Comparison of ENCODE assay signal across 10 cellular contexts in the genomic region with DNA sequence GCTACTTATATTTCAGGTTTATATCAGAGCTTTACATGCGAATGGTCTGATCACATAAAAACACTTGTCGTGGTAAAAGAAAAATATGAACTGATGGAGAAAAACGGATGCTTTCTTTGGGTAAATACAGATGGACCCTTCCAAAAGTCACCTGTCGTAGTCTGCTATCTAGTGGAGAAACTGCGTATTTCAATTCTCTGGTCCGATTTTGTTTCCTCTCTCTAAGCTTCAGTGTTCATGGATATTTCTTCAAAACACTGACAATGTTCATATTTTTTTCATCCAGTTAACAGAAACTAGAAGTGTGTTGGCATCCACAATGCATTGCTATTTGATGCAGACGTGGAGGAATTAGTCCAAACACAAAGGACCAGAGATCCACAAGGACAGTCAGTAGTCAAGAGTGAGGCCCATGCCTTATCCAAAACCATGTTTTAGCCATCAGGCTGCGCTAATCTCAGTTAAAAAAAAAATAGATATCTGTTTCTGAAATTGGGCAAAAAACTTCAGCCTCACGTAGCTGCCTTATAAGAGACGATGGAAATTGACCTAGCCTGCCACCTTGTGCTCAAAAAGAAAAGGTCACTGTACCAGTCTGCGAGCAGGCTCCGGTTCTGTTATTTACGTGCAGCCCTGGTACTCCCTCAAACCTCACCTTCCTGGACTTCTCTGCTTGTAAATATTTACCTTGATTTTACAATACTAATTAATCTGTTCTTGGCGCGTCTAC. TPM values are rescaled to one million over a fixed set of nuclear protein-coding genes. Genes with fewer than 3 reads are reported as not detected.
A peak's percentile ranks its signal among the peaks of the same experiment; 100 is the strongest.
DNase-seq lines count a peak whose midpoint lies in the region; ATAC-seq and TF ChIP-seq lines count a peak whose summit lies in the region.
"Had no signal": no experiment of that assay in that cellular context is flagged by ENCODE, and none has a peak within 500 bp of the region (broad histone marks: within the 10 kb centered on the region; RNA-seq: fewer than 3 reads in every experiment).

No MANE protein-coding gene starts in this region.

- H3K4me3 Mint-ChIP-seq in activated T-cell treated with anti-CD3 and anti-CD28 coated beads, Interleukin-2, amount 50 U/mL, for 4 hours = peak overlapping the region; percentile 12
- peak overlapping the region; percentile 19 for H3K4me3 Mint-ChIP-seq in neural progenitor cell

- no peaks in the 10 kb centered on the region for H3K9me3 Mint-ChIP-seq in activated T-cell treated with anti-CD3 and anti-CD28 coated beads, Interleukin-2, amount 50 U/mL, for 4 hours
- H3K9me3 Mint-ChIP-seq in neural progenitor cell = no peaks in the 10 kb centered on the region

- H2AFZ ChIP-seq in neural progenitor cell (replicated peaks) = peak overlapping the region; percentile 99

- ATAC-seq in GM18873 (IDR thresholded peaks at IDR 0.05; ENCODE audit: low FRiP score, unreplicated experiment) (peak; percentile 86), HG03135 (IDR thresholded peaks at IDR 0.05; ENCODE audit: unreplicated experiment) (peak; percentile 89), HG02970 (IDR thresholded peaks at IDR 0.05; ENCODE audit: low FRiP score, unreplicated experiment) (no peak)
- ATAC-seq in activated T-cell treated with anti-CD3 and anti-CD28 coated beads, Interleukin-2, amount 50 U/mL, for 4 hours = peak; percentile 71 to 86

- peak overlapping the region; percentile 86 for H3K4me2 ChIP-seq in neural progenitor cell

- H4K20me1 ChIP-seq in neural progenitor cell (ENCODE audit: low read depth) = no peaks in the 10 kb centered on the region

- no peak overlapping the region for H3K27ac Mint-ChIP-seq in neural progenitor cell

- DNase-seq in NCI-H526 treated with DMSO at 0.1 percent for 48 hours (lab: John Stamatoyannopoulos, UW) (peak; percentile 18), foreskin fibroblast (peak; percentile 41 to 80), neural progenitor cell (ENCODE audit: low spot score) (peak; percentile 71)
- peak; percentile 9 for DNase-seq in activated T-cell treated with anti-CD3 and anti-CD28 coated beads, Interleukin-2, amount 50 U/mL, for 4 hours

- no peaks in the 10 kb centered on the region for H3K79me2 ChIP-seq in neural progenitor cell (ENCODE audit: low read depth)

- no peaks in the 10 kb centered on the region for H3K9me3 ChIP-seq in neural progenitor cell (ENCODE audit: low read depth)

- no peaks in the 10 kb centered on the region for H3K36me3 Mint-ChIP-seq in activated T-cell treated with anti-CD3 and anti-CD28 coated beads, Interleukin-2, amount 50 U/mL, for 4 hours (ENCODE audit: insufficient read depth)
- H3K36me3 Mint-ChIP-seq in neural progenitor cell = no peaks in the 10 kb centered on the region

- no peaks in the 10 kb centered on the region for H3K27me3 ChIP-seq in neural progenitor cell

- TF ChIP-seq CTCF in C4-2B (conservative IDR thresholded peaks at IDR 0.05) (peak; percentile 89), foreskin fibroblast (IDR thresholded peaks at IDR 0.05; ENCODE audit: low read depth, low read length) (peak; percentile 58), neural progenitor cell (IDR thresholded peaks at IDR 0.05) (peak; percentile 57)

- no peak overlapping the region for H3K9ac ChIP-seq in neural progenitor cell

- H3F3A ChIP-seq in neural progenitor cell (ENCODE audit: low read depth) = no peaks in the 10 kb centered on the region

- H3K36me3 ChIP-seq in neural progenitor cell = no peaks in the 10 kb centered on the region

- peaks cover 16% of the 10 kb centered on the region for H3K27me3 Mint-ChIP-seq in activated T-cell treated with anti-CD3 and anti-CD28 coated beads, Interleukin-2, amount 50 U/mL, for 4 hours (ENCODE audit: low read depth)
- no peaks in the 10 kb centered on the region for H3K27me3 Mint-ChIP-seq in neural progenitor cell (ENCODE audit: insufficient read depth, low read depth)

- no peaks in the 10 kb centered on the region for H3K4me1 ChIP-seq in neural progenitor cell

- H3K27ac ChIP-seq in C4-2B (no peak overlapping the region), neural progenitor cell (no peak overlapping the region)

- H3K4me3 ChIP-seq in foreskin fibroblast (ENCODE audit: low read depth in 1 of 2, low read length in 2 of 2) (peak overlapping the region; percentile 22 to 24), neural progenitor cell (peak overlapping the region; percentile 48)

- peaks cover 3% of the 10 kb centered on the region for H3K4me1 Mint-ChIP-seq in activated T-cell treated with anti-CD3 and anti-CD28 coated beads, Interleukin-2, amount 50 U/mL, for 4 hours (ENCODE audit: low read depth)
- H3K4me1 Mint-ChIP-seq in neural progenitor cell = peaks cover 5% of the 10 kb centered on the region

RNA-seq across cellular contexts. Expression of a gene that starts 16.0 kb away (rescaled TPM):
- total RNA-seq in activated T-cell treated with anti-CD3 and anti-CD28 coated beads, Interleukin-2, amount 50 U/mL, for 4 hours = not detected
- total RNA-seq in neural progenitor cell (ENCODE audit: low replicate concordance) = not detected in 2 replicates
- total RNA-seq: T-helper 2 cell treated with Interferon-gamma antibody and Interleukin-4, amounts not matched to agents 100 ng/mL and 5 ng/mL, for 36 hours; urinary bladder had no signal

RNA-seq across cellular contexts. Expression of a gene that starts 49.4 kb away (rescaled TPM):
- total RNA-seq in activated T-cell treated with anti-CD3 and anti-CD28 coated beads, Interleukin-2, amount 50 U/mL, for 4 hours = not detected
- not detected in 2 replicates for total RNA-seq in neural progenitor cell (ENCODE audit: low replicate concordance)
- total RNA-seq: T-helper 2 cell treated with Interferon-gamma antibody and Interleukin-4, amounts not matched to agents 100 ng/mL and 5 ng/mL, for 36 hours; urinary bladder had no signal

Comparison
In these comparisons a context has a peak if more than half of its experiments do, and no peak if none do; other contexts are left out.
1. DNase-seq: peak in every context shown above with its lines; median percentile 71 in neural progenitor cell; 60 in foreskin fibroblast; 18 in NCI-H526 treated with DMSO at 0.1 percent for 48 hours; 9 in activated T-cell treated with anti-CD3 and anti-CD28 coated beads, Interleukin-2, amount 50 U/mL, for 4 hours.